In genomic region chr20:58875111-58875510, GRCh38 we compare ENCODE assay signal across 2 cellular contexts.
TF ChIP-seq lines count a peak whose summit lies in the region.

No MANE protein-coding gene starts in this region.

TF ChIP-seq in SK-N-SH, 30 proteins besides CTCF, POLR2A, EP300 and RAD21 (continued from another document):
- TF ChIP-seq PBX3 (IDR thresholded peaks at IDR 0.05), result no peak
- TF ChIP-seq MAX (IDR thresholded peaks at IDR 0.05; ENCODE audit: low read depth), result no peak
- no peak for TF ChIP-seq IRF3 (IDR thresholded peaks at IDR 0.05; ENCODE audit: low read depth, low read length)
- TF ChIP-seq USF1 (IDR thresholded peaks at IDR 0.05; ENCODE audit: borderline replicate concordance, low read depth), result no peak
- TF ChIP-seq TCF12 (IDR thresholded peaks at IDR 0.05), result no peak
- no peak for TF ChIP-seq EZH2phosphoT487 (IDR thresholded peaks at IDR 0.05; ENCODE audit: borderline replicate concordance, low read depth)
- TF ChIP-seq GATA2 (CRISPR knock-in tag; IDR thresholded peaks at IDR 0.05), result no peak
- TF ChIP-seq REST (IDR thresholded peaks at IDR 0.05; ENCODE audit: low read depth, low read length), result no peak
- TF ChIP-seq TEAD4 (IDR thresholded peaks at IDR 0.05; ENCODE audit: borderline replicate concordance, insufficient read depth), result no peak
- no peak for TF ChIP-seq ELF1 (IDR thresholded peaks at IDR 0.05)

TF ChIP-seq in SK-N-SH treated with all-trans-retinoic acid at 6 μM for 48 hours, 23 proteins besides CTCF, POLR2A, EP300 and RAD21 (continued from another document):
- TF ChIP-seq ZNF70 (CRISPR knock-in tag; IDR thresholded peaks at IDR 0.05), result no peak
- TF ChIP-seq CSRNP3 (CRISPR knock-in tag; IDR thresholded peaks at IDR 0.05), result no peak
- no peak for TF ChIP-seq TSHZ2 (CRISPR knock-in tag; IDR thresholded peaks at IDR 0.05)
- TF ChIP-seq ISL1 (CRISPR knock-in tag; IDR thresholded peaks at IDR 0.05), result no peak
- TF ChIP-seq SNAI2 (CRISPR knock-in tag; IDR thresholded peaks at IDR 0.05), result no peak
- no peak for TF ChIP-seq OSR1 (CRISPR knock-in tag; IDR thresholded peaks at IDR 0.05)
- no peak for TF ChIP-seq ZNF8 (CRISPR knock-in tag; IDR thresholded peaks at IDR 0.05)
- no peak for TF ChIP-seq TCF4 (CRISPR knock-in tag; IDR thresholded peaks at IDR 0.05; ENCODE audit: borderline replicate concordance)
- no peak for TF ChIP-seq ZFP3 (CRISPR knock-in tag; IDR thresholded peaks at IDR 0.05)
- TF ChIP-seq BACH2 (CRISPR knock-in tag; IDR thresholded peaks at IDR 0.05; ENCODE audit: borderline replicate concordance), result no peak
- TF ChIP-seq POU6F1 (CRISPR knock-in tag; IDR thresholded peaks at IDR 0.05; ENCODE audit: borderline replicate concordance, low read depth), result no peak
